Comparison of ENCODE assay signal across 9 cellular contexts in genomic region chr11:61507962-61508824, GRCh38. TPM values are rescaled to one million over a fixed set of nuclear protein-coding genes. Genes with fewer than 3 reads are reported as not detected.
A peak's percentile ranks its signal among the peaks of the same experiment; 100 is the strongest.
DNase-seq lines count a peak whose midpoint lies in the region; ATAC-seq, FAIRE-seq and TF ChIP-seq lines count a peak whose summit lies in the region.
"Had no signal": no experiment of that assay in that cellular context is flagged by ENCODE, and none has a peak within 500 bp of the region (broad histone marks: within the 10 kb centered on the region; RNA-seq: fewer than 3 reads in every experiment).

LRRC10B (plus strand) TSS chr11:61508749; CDS start chr11:61508999, 250 bp downstream.

- FAIRE-seq in HTR-8/SVneo (lab: Jason Lieb, UNC): no peak

- H3K27ac ChIP-seq in CD8-positive, alpha-beta memory T cell (ENCODE audit: low read depth, low read length): no peak within 1 kb of the TSS
- peak within 1 kb of the TSS; percentile 71 for H3K27ac ChIP-seq in vagina
- H3K27ac ChIP-seq: epithelial cell of prostate had no signal

- H3K27ac Mint-ChIP-seq in CD8-positive, alpha-beta memory T cell: peak within 1 kb of the TSS in 1 of 8 donors; percentile 29
- H3K27ac Mint-ChIP-seq in IgD-negative memory B cell (no peak within 1 kb of the TSS), T-helper 17 cell (no peak within 1 kb of the TSS)

- no peak for TF ChIP-seq POLR2A in vagina (IDR thresholded peaks at IDR 0.05)

- POLR2A ChIA-PET in CD8-positive, alpha-beta memory T cell (lab: Charles Lee): no interaction called here

- peaks cover 6 to 11% (median 6%) of the 10 kb centered on the region in 3 donors for H3K4me1 Mint-ChIP-seq in CD8-positive, alpha-beta memory T cell
- H3K4me1 Mint-ChIP-seq in IgD-negative memory B cell (peaks cover 0 to 6% (median 3%) of the 10 kb centered on the region in 3 donors), T-helper 17 cell (peaks cover 9% of the 10 kb centered on the region)

- H3K9me3 ChIP-seq in CD8-positive, alpha-beta memory T cell (ENCODE audit: low read length): no peaks in the 10 kb centered on the region
- H3K9me3 ChIP-seq in T-helper 17 cell (ENCODE audit: control insufficient read depth, low read length, poor library complexity, severe bottlenecking): no peaks in the 10 kb centered on the region
- no peaks in the 10 kb centered on the region for H3K9me3 ChIP-seq in endocrine pancreas (ENCODE audit: control insufficient read depth, low read length)
- H3K9me3 ChIP-seq in vagina: no peaks in the 10 kb centered on the region

- CTCF ChIA-PET in CD8-positive, alpha-beta memory T cell (lab: Charles Lee): interaction anchor here (0.6 to 2.4 kb wide), 3 partner anchors 9 to 596 kb away, joined by 3 to 13 read pairs (median 3); no protein-coding TSS in a partner anchor

- peak; percentile 38 for ATAC-seq in T-helper 17 cell

- H3K4me1 ChIP-seq in CD8-positive, alpha-beta memory T cell (ENCODE audit: insufficient read depth, low read length): peaks cover 6% of the 10 kb centered on the region
- H3K4me1 ChIP-seq in endocrine pancreas (ENCODE audit: control insufficient read depth, insufficient read depth, low read length): no peaks in the 10 kb centered on the region
- peaks cover 18% of the 10 kb centered on the region for H3K4me1 ChIP-seq in vagina

- no peak for TF ChIP-seq CTCF in vagina (IDR thresholded peaks at IDR 0.05)

- DNase-seq in CD8-positive, alpha-beta memory T cell: no peak
- peak in 2 of 3 donors; percentile 11 to 12 for DNase-seq in T-helper 17 cell
- DNase-seq in nucleus accumbens (lab: John Stamatoyannopoulos, UW): peak in 32 of 56 donors; percentile 30 to 87 (median 55)
- DNase-seq in vagina (ENCODE audit: extremely low spot score in 2 of 2): no peak
- no peak for DNase-seq in pons (ENCODE audit: low spot score)
- DNase-seq in HTR-8/SVneo (ENCODE audit: insufficient read length, low spot score): no peak

- intact Hi-C loops in vagina (cut with DNase I): no loop called here

- peaks cover 42 to 48% of the 10 kb centered on the region in 2 donors for H3K27me3 Mint-ChIP-seq in CD8-positive, alpha-beta memory T cell
- peaks cover 44% of the 10 kb centered on the region for H3K27me3 Mint-ChIP-seq in IgD-negative memory B cell
- peaks cover 57% of the 10 kb centered on the region for H3K27me3 Mint-ChIP-seq in T-helper 17 cell

- H3K4me3 Mint-ChIP-seq in CD8-positive, alpha-beta memory T cell: peak within 1 kb of the TSS; percentile 18 to 91 (median 65)
- H3K4me3 Mint-ChIP-seq in IgD-negative memory B cell (peak within 1 kb of the TSS; percentile 65 to 81 (median 68)), T-helper 17 cell (peak within 1 kb of the TSS; percentile 83)

- H3K27me3 ChIP-seq in CD8-positive, alpha-beta memory T cell (ENCODE audit: insufficient read depth, low read length, poor library complexity, severe bottlenecking): peaks cover 35% of the 10 kb centered on the region
- H3K27me3 ChIP-seq in endocrine pancreas (ENCODE audit: control insufficient read depth, insufficient read depth, low read length) (no peaks in the 10 kb centered on the region), vagina (peaks cover 8% of the 10 kb centered on the region)

- H3K4me3 ChIP-seq in CD8-positive, alpha-beta memory T cell (ENCODE audit: low read length): no peak within 1 kb of the TSS
- H3K4me3 ChIP-seq in endocrine pancreas (ENCODE audit: control insufficient read depth, insufficient read depth, low read length) (no peak within 1 kb of the TSS), vagina (peak within 1 kb of the TSS; percentile 32 to 33)

- no peaks in the 10 kb centered on the region for H3K36me3 Mint-ChIP-seq in CD8-positive, alpha-beta memory T cell
- H3K36me3 Mint-ChIP-seq in IgD-negative memory B cell (no peaks in the 10 kb centered on the region), T-helper 17 cell (ENCODE audit: low read depth) (peaks cover 2% of the 10 kb centered on the region)

- H3K36me3 ChIP-seq in CD8-positive, alpha-beta memory T cell (ENCODE audit: insufficient read depth, low read length): no peaks in the 10 kb centered on the region
- H3K36me3 ChIP-seq in endocrine pancreas (ENCODE audit: control insufficient read depth, insufficient read depth, low read length): no peaks in the 10 kb centered on the region
- H3K36me3 ChIP-seq in vagina: no peaks in the 10 kb centered on the region

- H3K9ac ChIP-seq in endocrine pancreas (ENCODE audit: control insufficient read depth, insufficient read depth, low read length): peak within 1 kb of the TSS; percentile 63

- no peaks in the 10 kb centered on the region for H3K9me3 Mint-ChIP-seq in CD8-positive, alpha-beta memory T cell
- no peaks in the 10 kb centered on the region for H3K9me3 Mint-ChIP-seq in IgD-negative memory B cell

RNA-seq across cellular contexts. Expression of gene LRRC10B, which starts in this region (rescaled TPM):
- total RNA-seq in CD8-positive, alpha-beta memory T cell: not detected
- polyA plus RNA-seq in CD8-positive, alpha-beta memory T cell: not detected
- not detected for polyA plus RNA-seq in IgD-negative memory B cell
- total RNA-seq in T-helper 17 cell (not detected), vagina (0.74 TPM)

Comparison
In these comparisons a context has a peak if more than half of its experiments do, and no peak if none do; other contexts are left out.
1. Peak in DNase-seq and ATAC-seq in T-helper 17 cell; RNA of the gene not detected or under 1 TPM.
2. DNase-seq: peak in nucleus accumbens (32 of 56); none in CD8-positive, alpha-beta memory T cell (0 of 5), vagina (0 of 2), pons (single experiment) and HTR-8/SVneo (single experiment).
3. H3K4me3 ChIP-seq: peak in vagina (2 of 2); none in CD8-positive, alpha-beta memory T cell (single experiment) and endocrine pancreas (single experiment).
4. Peak in every context shown above with its lines, with median percentiles within 50 percentile points of each other: H3K4me3 Mint-ChIP-seq.